In the genomic region with DNA sequence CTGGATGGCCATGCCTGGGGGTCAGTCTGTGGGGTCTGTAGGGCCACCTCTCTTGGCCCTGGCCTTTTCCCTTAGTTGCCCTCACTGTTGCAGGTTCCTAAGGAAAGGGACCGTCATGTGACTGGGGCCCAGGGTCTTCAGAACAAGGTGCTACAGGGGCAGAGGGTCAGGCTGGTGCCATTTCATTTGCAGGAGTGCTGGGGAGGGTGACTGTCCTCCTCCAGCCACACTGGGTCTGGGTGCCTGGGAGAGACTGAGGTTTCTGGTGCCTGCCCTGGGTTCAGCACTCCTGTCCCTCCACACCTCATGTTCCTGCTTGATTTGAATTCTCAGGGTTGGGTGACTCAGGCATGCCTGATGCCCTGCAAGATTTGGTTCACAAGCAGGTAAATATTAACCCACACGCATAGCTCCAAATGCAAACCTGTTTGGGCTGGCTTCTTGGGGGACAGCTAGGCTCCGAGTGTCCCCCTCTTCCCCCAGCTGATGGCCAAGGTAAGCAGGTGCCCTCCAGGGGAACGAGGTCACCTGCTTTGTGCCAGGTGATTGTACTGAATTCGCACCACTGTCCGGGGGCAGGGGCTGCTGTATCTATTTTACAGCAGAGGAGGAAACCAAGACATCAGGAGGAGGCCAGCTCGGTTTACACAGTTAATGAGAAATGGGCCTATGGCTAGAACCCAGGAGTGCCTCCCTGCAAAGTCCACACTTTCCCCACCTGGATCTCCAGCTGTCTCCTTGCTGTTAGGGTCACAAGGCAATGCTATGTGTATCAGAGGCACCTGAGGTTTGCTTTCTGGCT, we compare ENCODE assay signal across 1 cellular context.
TF ChIP-seq lines count a peak whose summit lies in the region.

No MANE protein-coding gene starts in this region.

TF ChIP-seq in A549, 52 proteins besides CTCF, POLR2A, EP300 and RAD21 (continued from another document):
- no peak for TF ChIP-seq E2F6 (IDR thresholded peaks at IDR 0.05; ENCODE audit: borderline replicate concordance, low read depth)
- no peak for TF ChIP-seq EHF (CRISPR knock-in tag; IDR thresholded peaks at IDR 0.05)
- no peak for TF ChIP-seq TP53 (CRISPR knock-in tag; IDR thresholded peaks at IDR 0.05)
